In genomic region chr9:62837254-62837911, GRCh38 we compare ENCODE assay signal across 8 cellular contexts.
DNase-seq lines count a peak whose midpoint lies in the region; ATAC-seq and TF ChIP-seq lines count a peak whose summit lies in the region.
"Not testable (repeated sequence)": the region's sequence is repeated elsewhere in the genome, so short reads cannot be mapped to it uniquely, and the experiment has no call there.

No MANE protein-coding gene starts in this region.

- H3K4me1 ChIP-seq in left ventricle myocardium inferior: peaks cover 16% of the 10 kb centered on the region
- peaks cover 0 to 15% (median 0%) of the 10 kb centered on the region in 4 donors for H3K4me1 ChIP-seq in tibial nerve

- DNase-seq in brain microvascular endothelial cell; tibial nerve (ENCODE audit: low spot score in 2 of 2): not testable (repeated sequence)
- peak; percentile 37 for DNase-seq in left ventricle myocardium inferior
- DNase-seq in posterior cingulate gyrus: peak in 8 of 10 donors; percentile 33 to 90 (median 42)

- not testable (repeated sequence) for H3K36me3 ChIP-seq in brain microvascular endothelial cell (replicated peaks); left ventricle myocardium inferior; tibial nerve

- in situ Hi-C loops in brain microvascular endothelial cell (cut with HindIII; ENCODE audit: low pct_ligation_motif_present, low sequenced_read_pairs): not testable (repeated sequence)

- intact Hi-C loops in left ventricle myocardium inferior (cut with micrococcal nuclease); posterior cingulate gyrus (cut with DNase I): not testable (repeated sequence)

- 4 to 5% methylated on average over 38 to 50 of the region's 50 CpGs for WGBS in tibial nerve, 2 donors

- peak overlapping the region; percentile 64; the same call in 1 of the 2 replicates for H3K4me3 ChIP-seq in GM08714 (ENCODE audit: low read length)
- peak overlapping the region; percentile 30 for H3K4me3 ChIP-seq in brain microvascular endothelial cell (ENCODE audit: low read depth, low read length)
- H3K4me3 ChIP-seq in left ventricle myocardium inferior: peak overlapping the region; percentile 68
- H3K4me3 ChIP-seq in tibial nerve: peak overlapping the region; percentile 25 to 48 (median 44)

- not testable (repeated sequence) for TF ChIP-seq CTCF in VCaP (conservative IDR thresholded peaks at IDR 0.05); brain microvascular endothelial cell (IDR thresholded peaks at IDR 0.05; ENCODE audit: low read depth, low read length, missing control alignments); left ventricle myocardium inferior (IDR thresholded peaks at IDR 0.05; ENCODE audit: borderline replicate concordance); tibial nerve (IDR thresholded peaks at IDR 0.05)

- H3K9me3 ChIP-seq in left ventricle myocardium inferior (replicated peaks); tibial nerve: not testable (repeated sequence)

- not testable (repeated sequence) for TF ChIP-seq POLR2A in tibial nerve (IDR thresholded peaks at IDR 0.05)

- ATAC-seq in GM21723 (IDR thresholded peaks at IDR 0.05; ENCODE audit: unreplicated experiment): peak; percentile 14
- ATAC-seq in HG03432 (IDR thresholded peaks at IDR 0.05; ENCODE audit: unreplicated experiment): peak; percentile 25

- not testable (repeated sequence) for H3K27me3 ChIP-seq in brain microvascular endothelial cell (replicated peaks)
- H3K27me3 ChIP-seq in left ventricle myocardium inferior (ENCODE audit: low read depth): peaks cover 37% of the 10 kb centered on the region
- H3K27me3 ChIP-seq in tibial nerve: peaks cover 0 to 22% of the 10 kb centered on the region in 2 donors

- not testable (repeated sequence) for TF ChIP-seq EP300 in tibial nerve (IDR thresholded peaks at IDR 0.05)

- H3K27ac ChIP-seq in VCaP (peak overlapping the region; percentile 77), left ventricle myocardium inferior (replicated peaks) (peak overlapping the region; percentile 90), tibial nerve (peak overlapping the region in 3 of 4 donors; percentile 27 to 67 (median 47))
- not testable (repeated sequence) for H3K27ac ChIP-seq in brain microvascular endothelial cell
